8 cellular contexts compared by ENCODE assay signal in the genomic region with DNA sequence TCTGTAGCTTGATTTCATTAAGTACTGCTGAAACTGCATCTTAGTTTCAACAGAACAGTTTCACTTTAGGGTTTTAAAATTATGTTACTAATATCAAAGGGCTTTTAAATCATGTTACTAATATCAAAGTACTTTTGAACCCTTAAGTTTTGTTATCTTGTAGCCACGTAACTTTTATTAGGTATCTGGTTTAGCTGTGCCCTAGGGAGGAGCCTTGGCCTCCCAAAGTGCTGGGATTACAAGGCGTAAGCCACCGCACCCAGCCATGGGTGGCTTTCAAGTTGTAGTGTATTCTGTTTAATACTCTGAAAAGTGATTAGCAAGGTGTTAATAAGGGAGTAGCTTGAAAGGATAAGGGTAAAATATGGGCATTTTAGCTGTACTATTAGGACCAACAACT. TPM values are rescaled to one million over a fixed set of nuclear protein-coding genes. Genes with fewer than 3 reads are reported as not detected.
DNase-seq lines count a peak whose midpoint lies in the region; ATAC-seq, FAIRE-seq and TF ChIP-seq lines count a peak whose summit lies in the region.

No MANE protein-coding gene starts in this region.

- no peak for TF ChIP-seq RAD21 in HepG2 (CRISPR knock-in tag; IDR thresholded peaks at IDR 0.05)

- H3K27ac Mint-ChIP-seq in activated T-cell treated with anti-CD3 and anti-CD28 coated beads, Interleukin-2, amount 50 U/mL, for 72 hours: peak overlapping the region; percentile 31
- peak overlapping the region; percentile 95 for H3K27ac Mint-ChIP-seq in type B pancreatic cell

- H2AFZ ChIP-seq in HepG2 (ENCODE audit: low read length): no peak overlapping the region

- H3K36me3 ChIP-seq in ascending aorta (peaks cover 19 to 41% of the 10 kb centered on the region in 2 donors), HepG2 (replicated peaks in 1 of 2; ENCODE audit: control insufficient read depth in 1 of 2, insufficient read depth in 2 of 2, low read length in 2 of 2) (peaks cover 11 to 37% of the 10 kb centered on the region in 2 experiments)

- ATAC-seq in activated T-cell treated with anti-CD3 and anti-CD28 coated beads, Interleukin-2, amount 50 U/mL, for 72 hours (replicated peaks in 1 of 2): no peak
- ATAC-seq in HepG2 (no peak), GM18519 (IDR thresholded peaks at IDR 0.05; ENCODE audit: low FRiP score, unreplicated experiment) (no peak), GM18517 (IDR thresholded peaks at IDR 0.05; ENCODE audit: unreplicated experiment) (no peak)

- H3K27me3 Mint-ChIP-seq in activated T-cell treated with anti-CD3 and anti-CD28 coated beads, Interleukin-2, amount 50 U/mL, for 72 hours (ENCODE audit: low read depth): no peaks in the 10 kb centered on the region
- no peaks in the 10 kb centered on the region for H3K27me3 Mint-ChIP-seq in type B pancreatic cell

- CTCF ChIA-PET in HepG2 (lab: Yijun Ruan, JAX; ENCODE audit: low intra/inter-chr PET ratio, low total read pairs): no interaction called here

- no peaks in the 10 kb centered on the region for H3K9me3 Mint-ChIP-seq in activated T-cell treated with anti-CD3 and anti-CD28 coated beads, Interleukin-2, amount 50 U/mL, for 72 hours
- no peaks in the 10 kb centered on the region for H3K9me3 Mint-ChIP-seq in type B pancreatic cell

- H4K20me1 ChIP-seq in HepG2 (ENCODE audit: insufficient read depth, low read length): no peaks in the 10 kb centered on the region

- no TSS peak for BruUV-seq in HepG2 (replicated peaks; lab: Mats Ljungman, UMichigan)

- peaks cover 26% of the 10 kb centered on the region for H3K79me2 ChIP-seq in HepG2 (ENCODE audit: insufficient read depth, low read length)

- intact Hi-C loops in ascending aorta (cut with DNase I): loop anchor here (2.0 to 5.0 kb wide), 4 partner anchors 55 to 1190 kb away; partner anchors contain the start of genes CCDC30, CFAP57, EBNA1BP2 and HYI
- intact Hi-C loops in HepG2 (cut with micrococcal nuclease; ENCODE audit: unreplicated experiment): loop anchor here (5.0 kb wide), 1 partner anchor 120 kb away; the partner anchor contains the start of gene PTPRF

- H3K36me3 Mint-ChIP-seq in activated T-cell treated with anti-CD3 and anti-CD28 coated beads, Interleukin-2, amount 50 U/mL, for 72 hours (ENCODE audit: insufficient read depth in 2 of 2): peaks cover 14 to 32% of the 10 kb centered on the region in 2 donors
- peaks cover 14% of the 10 kb centered on the region for H3K36me3 Mint-ChIP-seq in type B pancreatic cell

- in situ Hi-C loops in HepG2 (cut with HindIII; ENCODE audit: extremely low pct_ligation_motif_present, low pct_unique_long_range_greater_than_20kb): no loop called here

- no peak overlapping the region for H3K27ac ChIP-seq in ascending aorta
- H3K27ac ChIP-seq in HepG2 (ENCODE audit: extremely low read length, insufficient read depth, low read length): no peak overlapping the region

- peak overlapping the region; percentile 84; the same call in 1 of the 2 replicates for H3K9ac ChIP-seq in HepG2 (ENCODE audit: insufficient read depth, low read depth, low read length)

- H3K4me3 Mint-ChIP-seq in activated T-cell treated with anti-CD3 and anti-CD28 coated beads, Interleukin-2, amount 50 U/mL, for 72 hours: peak overlapping the region; percentile 92 to 100
- peak overlapping the region; percentile 96 for H3K4me3 Mint-ChIP-seq in type B pancreatic cell

- peaks cover 39% of the 10 kb centered on the region for H3K4me1 Mint-ChIP-seq in activated T-cell treated with anti-CD3 and anti-CD28 coated beads, Interleukin-2, amount 50 U/mL, for 72 hours (ENCODE audit: low read depth)
- peaks cover 20% of the 10 kb centered on the region for H3K4me1 Mint-ChIP-seq in type B pancreatic cell (ENCODE audit: unreplicated experiment)

- DNase-seq in activated T-cell treated with anti-CD3 and anti-CD28 coated beads, Interleukin-2, amount 50 U/mL, for 72 hours: no peak
- DNase-seq in activated T-cell treated with anti-CD3 and anti-CD28 coated beads, Interleukin-2, amount 50 U/mL, for 48 hours: no peak
- DNase-seq in ascending aorta (ENCODE audit: low spot score in 2 of 2): no peak
- DNase-seq in HepG2 (ENCODE audit: low spot score): no peak
- DNase-seq in type B pancreatic cell (ENCODE audit: extremely low spot score, unreplicated experiment): no peak
- no peak for DNase-seq in NCI-H2107 treated with DMSO at 0.1 percent for 48 hours (lab: John Stamatoyannopoulos, UW; ENCODE audit: unreplicated experiment)

- POLR2A ChIA-PET in HepG2 (lab: Yijun Ruan, JAX): no interaction called here

- H3K4me1 ChIP-seq in ascending aorta (peaks cover 6 to 12% of the 10 kb centered on the region in 2 donors), HepG2 (ENCODE audit: insufficient read depth, low read length) (peaks cover 27% of the 10 kb centered on the region)

- FAIRE-seq in HepG2 (lab: Jason Lieb, UNC): no peak

- TF ChIP-seq CTCF in ascending aorta (IDR thresholded peaks at IDR 0.05) (no peak), HepG2 (CRISPR knock-in tag; IDR thresholded peaks at IDR 0.05) (no peak), type B pancreatic cell (conservative IDR thresholded peaks at IDR 0.05) (no peak)

- H3K9me3 ChIP-seq in ascending aorta (no peaks in the 10 kb centered on the region), HepG2 (ENCODE audit: low read length) (no peaks in the 10 kb centered on the region)

- no peak for TF ChIP-seq EP300 in HepG2 (IDR thresholded peaks at IDR 0.05; ENCODE audit: low read depth in 2 of 2, low read length in 2 of 2)
- TF ChIP-seq EP300 in HepG2 (CRISPR knock-in tag; IDR thresholded peaks at IDR 0.05; ENCODE audit: borderline replicate concordance): no peak

- H3K4me3 ChIP-seq in ascending aorta (peak overlapping the region; percentile 77 to 83), HepG2 (replicated peaks in 1 of 3; ENCODE audit: insufficient read depth in 1 of 3, low read depth in 2 of 3, low read length in 3 of 3) (peak overlapping the region in 2 of 3 experiments; percentile 83 to 88; a peak in 3 of 6 replicates)

- 86% methylated on average over 3 of the region's 3 CpGs for WGBS in HepG2 (ENCODE audit: low lambda C conversion rate)

- no peak for TF ChIP-seq POLR2A in HepG2 (IDR thresholded peaks at IDR 0.05; ENCODE audit: insufficient read depth in 1 of 2, low read depth in 2 of 2, low read length in 2 of 2)

- H3K27me3 ChIP-seq in ascending aorta: no peaks in the 10 kb centered on the region
- H3K27me3 ChIP-seq in HepG2 (ENCODE audit: control insufficient read depth in 1 of 2, insufficient read depth in 2 of 2, low read length in 2 of 2): no peaks in the 10 kb centered on the region; a peak in 1 of 5 replicates

- peak overlapping the region; percentile 79 for H3K4me2 ChIP-seq in HepG2 (ENCODE audit: low read depth, low read length)

RNA-seq across cellular contexts. Expression of gene KDM4A, which starts 2.0 kb away (rescaled TPM):
- total RNA-seq in activated T-cell treated with anti-CD3 and anti-CD28 coated beads, Interleukin-2, amount 50 U/mL, for 72 hours: 10 to 100 TPM; 54.0 to 60.5 TPM
- total RNA-seq in ascending aorta (23.3 TPM), HepG2 (2016; rRNA removed; fragmentation: Illumina TruSeq; extraction: Trizol) (20.9 and 27.4 TPM in 2 replicates), type B pancreatic cell (ENCODE audit: low replicate concordance) (55.3 and 67.8 TPM in 2 replicates)
- total RNA-seq in HepG2 (2016; cell fraction: cytosol; rRNA removed; fragmentation: Illumina TruSeq; extraction: Trizol; ENCODE audit: low read depth): 2.7 and 3.3 TPM in 2 replicates
- 21.8 and 25.6 TPM in 2 replicates for total RNA-seq in HepG2 (2016; cell fraction: insoluble cytoplasmic fraction; rRNA removed; fragmentation: Illumina TruSeq; extraction: Trizol)
- 7.4 and 7.7 TPM in 2 replicates for total RNA-seq in HepG2 (2016; cell fraction: membrane; rRNA removed; fragmentation: Illumina TruSeq; extraction: Trizol)
- 17.4 and 18.8 TPM in 2 replicates for total RNA-seq in HepG2 (2016; cell fraction: nucleus; rRNA removed; fragmentation: Illumina TruSeq; extraction: Trizol)
- polyA plus RNA-seq in HepG2 (2011; rRNA removed): 8.7 and 9.7 TPM in 2 replicates
- 5.2 and 7.2 TPM in 2 replicates for polyA plus RNA-seq in HepG2 (2011; cell fraction: cytosol; rRNA removed)
- polyA plus RNA-seq in HepG2 (2011; cell fraction: nucleus; rRNA removed): 7.6 and 9.7 TPM in 2 replicates
- 8.7 and 12.1 TPM in 2 replicates for polyA plus RNA-seq in HepG2 (2012)
- polyA plus RNA-seq in HepG2 (2016; cell fraction: cytosol; fragmentation: Illumina TruSeq; extraction: Trizol; ENCODE audit: low read depth): 0.76 and 0.90 TPM in 2 replicates
- polyA plus RNA-seq in HepG2 (2016; cell fraction: insoluble cytoplasmic fraction; fragmentation: Illumina TruSeq; extraction: Trizol; ENCODE audit: low read depth): 15.7 and 20.7 TPM in 2 replicates
- 2.3 and 2.4 TPM in 2 replicates for polyA plus RNA-seq in HepG2 (2016; cell fraction: membrane; fragmentation: Illumina TruSeq; extraction: Trizol; ENCODE audit: low read depth)
- polyA plus RNA-seq in HepG2 (2016; cell fraction: nucleus; fragmentation: Illumina TruSeq; extraction: Trizol; ENCODE audit: insufficient read depth, low read depth): 15.9 and 19.8 TPM in 2 replicates
- 12.2 and 36.0 TPM in 2 replicates for polyA minus RNA-seq in HepG2 (2011; rRNA and poly(A)+ RNA removed; ENCODE audit: low replicate concordance)
- polyA minus RNA-seq in HepG2 (2011; cell fraction: cytosol; rRNA and poly(A)+ RNA removed): 5.9 and 8.2 TPM in 2 replicates
- polyA minus RNA-seq in HepG2 (2011; cell fraction: nucleus; rRNA and poly(A)+ RNA removed): 22.1 and 29.7 TPM in 2 replicates

RNA-seq across cellular contexts. Expression of gene ST3GAL3, which starts 55.4 kb away (rescaled TPM):
- 10 to 100 TPM; 25.3 to 34.9 TPM for total RNA-seq in activated T-cell treated with anti-CD3 and anti-CD28 coated beads, Interleukin-2, amount 50 U/mL, for 72 hours
- total RNA-seq in ascending aorta: 34.3 TPM
- total RNA-seq in HepG2 (2016; rRNA removed; fragmentation: Illumina TruSeq; extraction: Trizol): 3.4 and 5.1 TPM in 2 replicates
- 5.4 and 6.6 TPM in 2 replicates for total RNA-seq in HepG2 (2016; cell fraction: cytosol; rRNA removed; fragmentation: Illumina TruSeq; extraction: Trizol; ENCODE audit: low read depth)
- 2.8 and 4.6 TPM in 2 replicates for total RNA-seq in HepG2 (2016; cell fraction: insoluble cytoplasmic fraction; rRNA removed; fragmentation: Illumina TruSeq; extraction: Trizol)
- total RNA-seq in HepG2 (2016; cell fraction: membrane; rRNA removed; fragmentation: Illumina TruSeq; extraction: Trizol): 8.5 and 8.7 TPM in 2 replicates
- total RNA-seq in HepG2 (2016; cell fraction: nucleus; rRNA removed; fragmentation: Illumina TruSeq; extraction: Trizol): 11.8 and 11.9 TPM in 2 replicates
- polyA plus RNA-seq in HepG2 (2011; rRNA removed): 7.1 and 8.1 TPM in 2 replicates
- polyA plus RNA-seq in HepG2 (2011; cell fraction: cytosol; rRNA removed): 7.1 and 7.2 TPM in 2 replicates
- polyA plus RNA-seq in HepG2 (2011; cell fraction: nucleus; rRNA removed): 19.2 and 19.5 TPM in 2 replicates
- 8.2 and 8.6 TPM in 2 replicates for polyA plus RNA-seq in HepG2 (2012)
- polyA plus RNA-seq in HepG2 (2016; cell fraction: cytosol; fragmentation: Illumina TruSeq; extraction: Trizol; ENCODE audit: low read depth): 4.9 and 5.7 TPM in 2 replicates
- polyA plus RNA-seq in HepG2 (2016; cell fraction: insoluble cytoplasmic fraction; fragmentation: Illumina TruSeq; extraction: Trizol; ENCODE audit: low read depth): 4.6 and 5.3 TPM in 2 replicates
- polyA plus RNA-seq in HepG2 (2016; cell fraction: membrane; fragmentation: Illumina TruSeq; extraction: Trizol; ENCODE audit: low read depth): 8.5 and 11.7 TPM in 2 replicates
- 15.9 and 17.9 TPM in 2 replicates for polyA plus RNA-seq in HepG2 (2016; cell fraction: nucleus; fragmentation: Illumina TruSeq; extraction: Trizol; ENCODE audit: insufficient read depth, low read depth)
- polyA minus RNA-seq in HepG2 (2011; rRNA and poly(A)+ RNA removed; ENCODE audit: low replicate concordance): 14.7 and 20.2 TPM in 2 replicates
- polyA minus RNA-seq in HepG2 (2011; cell fraction: cytosol; rRNA and poly(A)+ RNA removed): 7.6 and 9.7 TPM in 2 replicates
- 20.2 and 21.6 TPM in 2 replicates for polyA minus RNA-seq in HepG2 (2011; cell fraction: nucleus; rRNA and poly(A)+ RNA removed)
- 6.4 and 24.4 TPM in 2 replicates for total RNA-seq in type B pancreatic cell (ENCODE audit: low replicate concordance)
